ENCODE assay signal across 1 cellular context in the genomic region with DNA sequence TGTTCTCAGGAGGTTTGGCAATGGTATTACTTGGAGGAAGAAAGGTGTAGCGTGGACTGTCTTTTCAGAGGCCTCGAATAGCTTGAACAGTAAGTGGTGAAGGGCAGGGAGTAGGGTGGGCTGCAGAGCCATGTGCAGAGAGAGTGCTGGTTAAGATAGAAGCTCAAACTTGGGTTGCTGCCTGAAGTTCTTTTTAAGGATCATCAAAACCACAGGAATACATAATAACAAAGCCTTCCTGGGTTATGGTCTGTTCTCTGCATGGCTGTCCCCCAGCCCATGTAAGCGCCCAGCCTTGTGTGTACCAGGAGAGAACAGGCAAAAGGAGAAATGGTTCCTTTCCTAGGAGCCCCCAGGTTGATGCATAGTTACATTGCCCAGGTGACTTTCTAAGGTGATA.
TF ChIP-seq lines count a peak whose summit lies in the region.

No MANE protein-coding gene starts in this region.

TF ChIP-seq in IMR-90, 13 proteins besides CTCF, POLR2A, EP300 and RAD21:
- no peak for TF ChIP-seq CEBPB (IDR thresholded peaks at IDR 0.05; ENCODE audit: low read depth, low read length)
- TF ChIP-seq MAZ (IDR thresholded peaks at IDR 0.05; ENCODE audit: borderline replicate concordance, low read depth, low read length), result no peak
- no peak for TF ChIP-seq RCOR1 (IDR thresholded peaks at IDR 0.05; ENCODE audit: insufficient replicate concordance, low read length)
- no peak for TF ChIP-seq BHLHE40 (IDR thresholded peaks at IDR 0.05; ENCODE audit: low read depth, low read length)
TF ChIP-seq in IMR-90: peak in this region for 0.
